8 cellular contexts compared by ENCODE assay signal in the genomic region with DNA sequence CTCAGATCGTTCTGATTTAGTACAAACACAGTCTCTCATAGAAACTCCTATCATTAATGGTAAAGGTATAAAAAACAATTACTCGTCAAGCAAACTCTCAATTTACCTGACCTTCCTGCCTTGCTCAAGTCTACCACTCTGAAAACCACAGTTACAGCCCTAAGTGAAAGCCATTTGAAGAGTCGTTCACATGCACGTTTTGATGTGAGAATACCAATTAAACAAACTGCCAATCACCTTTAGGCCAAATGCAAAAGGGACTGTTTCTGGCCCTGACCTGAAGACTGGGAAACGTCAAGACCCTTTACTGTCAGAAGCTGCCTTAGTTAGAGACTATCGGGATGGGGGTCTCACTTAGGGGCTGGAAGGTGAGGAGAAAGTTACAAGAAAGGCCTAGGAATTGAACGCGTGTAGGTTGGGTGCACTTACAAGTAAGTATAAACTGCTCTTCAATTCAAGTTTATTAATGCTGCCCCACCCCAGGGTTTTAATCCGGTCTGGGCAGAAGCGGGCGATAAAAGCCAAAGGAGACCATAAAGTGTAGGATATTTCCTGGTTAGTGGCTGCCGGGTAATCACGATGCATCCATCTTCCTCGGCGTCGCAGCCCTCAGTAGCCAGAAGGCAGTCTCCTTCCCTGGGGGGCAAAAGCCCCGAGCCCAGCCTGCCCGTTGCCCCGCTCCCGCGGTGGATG. TPM values are rescaled to one million over a fixed set of nuclear protein-coding genes. Genes with fewer than 3 reads are reported as not detected.
A peak's percentile ranks its signal among the peaks of the same experiment; 100 is the strongest.
DNase-seq lines count a peak whose midpoint lies in the region; ATAC-seq and TF ChIP-seq lines count a peak whose summit lies in the region.

No MANE protein-coding gene starts in this region.

- intact Hi-C loops in esophagus muscularis mucosa (cut with DNase I): loop anchor here (10.0 kb wide), 1 partner anchor 249 kb away; the partner anchor contains the start of gene LCOR

- H3K36me3 ChIP-seq in ES-I3 (ENCODE audit: insufficient read depth, low read length): no peaks in the 10 kb centered on the region
- no peaks in the 10 kb centered on the region for H3K36me3 ChIP-seq in esophagus muscularis mucosa
- no peaks in the 10 kb centered on the region for H3K36me3 ChIP-seq in neutrophil

- H3K9ac ChIP-seq in ES-I3 (ENCODE audit: low read depth, low read length): peak overlapping the region; percentile 98

- TF ChIP-seq POLR2A in esophagus muscularis mucosa (IDR thresholded peaks at IDR 0.05; ENCODE audit: low read depth): no peak

- no peak for DNase-seq in esophagus muscularis mucosa (ENCODE audit: extremely low spot score)
- DNase-seq in KBM-7: no peak

- peak overlapping the region; percentile 90 to 98 (median 96) for H3K4me3 ChIP-seq in esophagus muscularis mucosa
- peak overlapping the region; percentile 66 to 79 for H3K4me3 ChIP-seq in neutrophil (ENCODE audit: low read depth in 1 of 2, low read length in 1 of 2)

- peak; percentile 13 for ATAC-seq in HG02885 (IDR thresholded peaks at IDR 0.05; ENCODE audit: poor library complexity, unreplicated experiment)
- no peak for ATAC-seq in HG03469 (IDR thresholded peaks at IDR 0.05; ENCODE audit: unreplicated experiment)
- no peak for ATAC-seq in HG03039 (IDR thresholded peaks at IDR 0.05; ENCODE audit: unreplicated experiment)

- no peaks in the 10 kb centered on the region for H3K9me3 ChIP-seq in ES-I3 (ENCODE audit: control insufficient read depth, insufficient read depth, low read length)
- no peaks in the 10 kb centered on the region for H3K9me3 ChIP-seq in esophagus muscularis mucosa
- no peaks in the 10 kb centered on the region for H3K9me3 ChIP-seq in neutrophil

- TF ChIP-seq EP300 in esophagus muscularis mucosa (IDR thresholded peaks at IDR 0.05): no peak

- in situ Hi-C loops in KBM-7 (cut with MboI; ENCODE audit: low pct_unique_long_range_greater_than_20kb, low sequenced_read_pairs): no loop called here

- WGBS in esophagus muscularis mucosa: 3% methylated on average over 11 of the region's 21 CpGs

- TF ChIP-seq CTCF in VCaP (conservative IDR thresholded peaks at IDR 0.05): no peak
- TF ChIP-seq CTCF in esophagus muscularis mucosa (IDR thresholded peaks at IDR 0.05): no peak
- no peak for TF ChIP-seq CTCF in neutrophil (IDR thresholded peaks at IDR 0.05)

- H3K27ac ChIP-seq in VCaP (peak overlapping the region; percentile 99), esophagus muscularis mucosa (replicated peaks in 1 of 4) (peak overlapping the region; percentile 97 to 100 (median 98)), neutrophil (peak overlapping the region; percentile 94)

- H3K27me3 ChIP-seq in esophagus muscularis mucosa (no peaks in the 10 kb centered on the region), neutrophil (peaks cover 23% of the 10 kb centered on the region)

- peaks cover 21% of the 10 kb centered on the region for H3K4me1 ChIP-seq in ES-I3 (ENCODE audit: insufficient read depth, low read length)
- H3K4me1 ChIP-seq in esophagus muscularis mucosa: peaks cover 47 to 70% (median 62%) of the 10 kb centered on the region in 4 donors
- peaks cover 31 to 41% of the 10 kb centered on the region in 2 experiments for H3K4me1 ChIP-seq in neutrophil (ENCODE audit: control insufficient read depth in 1 of 2, insufficient read depth in 1 of 2, low read depth in 1 of 2, low read length in 1 of 2)

RNA-seq across cellular contexts. Expression of gene TM9SF3, which starts 0.9 kb away (rescaled TPM):
- total RNA-seq in esophagus muscularis mucosa: 100 to 1,000 TPM in 1 of 4 donors, 10 to 100 TPM in 3; 72.0 to 110 (median 90.5) TPM
